Comparison of ENCODE assay signal across 14 cellular contexts in the genomic region with DNA sequence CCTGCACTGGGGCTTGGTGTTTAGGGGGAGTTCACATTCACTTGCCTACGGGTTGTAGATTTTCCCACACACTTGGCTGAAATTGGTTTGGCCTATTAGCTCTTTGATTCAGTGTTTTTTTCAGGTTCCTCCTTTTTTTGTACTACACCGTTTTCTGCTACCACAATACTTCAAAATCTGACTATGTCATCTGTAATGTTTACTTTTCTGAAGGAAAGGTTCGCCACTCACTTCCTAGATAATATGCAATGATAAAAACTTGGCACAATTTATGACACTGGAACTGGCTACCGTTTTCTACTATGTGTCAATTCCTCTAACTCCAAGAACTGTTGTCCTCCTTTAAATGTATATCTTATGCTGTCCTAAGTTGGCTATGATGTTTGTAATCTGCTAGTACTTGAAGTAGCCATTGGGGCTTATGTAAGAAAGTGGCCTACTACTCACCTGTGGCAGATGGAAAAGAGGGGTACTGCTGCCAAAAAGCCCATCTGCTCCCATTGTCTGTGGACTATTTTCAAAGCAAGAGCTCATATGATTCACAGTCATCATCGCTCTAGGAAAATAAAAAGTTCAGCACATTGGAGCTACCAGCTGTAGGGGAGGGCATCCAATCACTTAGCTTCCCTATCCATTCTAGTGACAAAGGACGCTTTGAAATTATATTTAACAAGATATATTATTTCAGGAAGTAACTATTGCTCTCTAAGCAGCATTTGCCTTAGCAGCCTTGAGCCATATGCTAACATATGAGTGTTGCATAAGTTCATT. TPM values are rescaled to one million over a fixed set of nuclear protein-coding genes. Genes with fewer than 3 reads are reported as not detected.
DNase-seq lines count a peak whose midpoint lies in the region; ATAC-seq, FAIRE-seq and TF ChIP-seq lines count a peak whose summit lies in the region.
"Had no signal": no experiment of that assay in that cellular context is flagged by ENCODE, and none has a peak within 500 bp of the region (broad histone marks: within the 10 kb centered on the region; RNA-seq: fewer than 3 reads in every experiment).

No MANE protein-coding gene starts in this region.

- H3K4me3 ChIP-seq in right cardiac atrium (ENCODE audit: low read length): no peak overlapping the region
- H3K4me3 ChIP-seq in bronchial epithelial cell (ENCODE audit: low read depth, low read length): no peak overlapping the region
- H3K4me3 ChIP-seq in esophagus muscularis mucosa: no peak overlapping the region
- H3K4me3 ChIP-seq: SK-N-MC had no signal

- DNase-seq in left ventricle myocardium superior: no peak
- no peak for DNase-seq in right cardiac atrium
- DNase-seq in NCI-H2196 (lab: John Stamatoyannopoulos, UW; ENCODE audit: unreplicated experiment): peak; percentile 51
- peak; percentile 61 for DNase-seq in bronchial epithelial cell (ENCODE audit: low read depth)
- no peak for DNase-seq in glutamatergic neuron
- no peak for DNase-seq in DMS79 treated with DMSO at 0.1 percent for 48 hours (lab: John Stamatoyannopoulos, UW)
- DNase-seq in islet precursor cell: no peak
- no peak for DNase-seq in esophagus muscularis mucosa (ENCODE audit: extremely low spot score)
- DNase-seq: activated CD4-positive, alpha-beta T cell treated with anti-CD3 and anti-CD28 coated beads for 4 hours; effector memory CD4-positive, alpha-beta T cell; stimulated activated naive CD8-positive, alpha-beta T cell treated with anti-CD3 and anti-CD28 coated beads, Interleukin-15, Interleukin-2, amounts not matched to agents 100 U/mL and 50 U/mL, for 24 hours had no signal

- H3K9me3 Mint-ChIP-seq in glutamatergic neuron (ENCODE audit: unreplicated experiment): peaks cover 6% of the 10 kb centered on the region

- peak; percentile 33 for ATAC-seq in left ventricle myocardium superior
- ATAC-seq in right cardiac atrium: no peak
- ATAC-seq: stimulated activated naive CD8-positive, alpha-beta T cell treated with anti-CD3 and anti-CD28 coated beads, Interleukin-15, Interleukin-2, amounts not matched to agents 100 U/mL and 50 U/mL, for 24 hours had no signal

- TF ChIP-seq EP300 in esophagus muscularis mucosa (IDR thresholded peaks at IDR 0.05): no peak

- no peak overlapping the region for H3K27ac Mint-ChIP-seq in glutamatergic neuron (ENCODE audit: unreplicated experiment)
- H3K27ac Mint-ChIP-seq: activated T-helper 2 cell treated with anti-CD3 and anti-CD28 coated beads, Interferon-gamma antibody, Interleukin-2, Interleukin-4, amounts not matched to agents 10 μg/mL and 5 μg/mL and 100 μg/mL, durations not matched to agents 14 hours and 24 hours and 36 hours had no signal

- no peaks in the 10 kb centered on the region for H3K36me3 ChIP-seq in bronchial epithelial cell (ENCODE audit: control insufficient read depth, insufficient read depth, low read length)
- H3K36me3 ChIP-seq in esophagus muscularis mucosa: no peaks in the 10 kb centered on the region

- H3K27me3 ChIP-seq in right cardiac atrium (ENCODE audit: control insufficient read depth, insufficient read depth) (no peaks in the 10 kb centered on the region), bronchial epithelial cell (ENCODE audit: control insufficient read depth, insufficient read depth, low read length) (no peaks in the 10 kb centered on the region), esophagus muscularis mucosa (no peaks in the 10 kb centered on the region)

- no peaks in the 10 kb centered on the region for H3K27me3 Mint-ChIP-seq in glutamatergic neuron (ENCODE audit: unreplicated experiment)

- H3K4me1 ChIP-seq in right cardiac atrium (ENCODE audit: control insufficient read depth, insufficient read depth, low read length): peaks cover 2% of the 10 kb centered on the region
- H3K4me1 ChIP-seq in esophagus muscularis mucosa: peaks cover 0 to 12% (median 9%) of the 10 kb centered on the region in 4 donors

- no peak overlapping the region for H3K27ac ChIP-seq in right cardiac atrium (ENCODE audit: low read length)
- H3K27ac ChIP-seq in esophagus muscularis mucosa (replicated peaks in 1 of 4): no peak overlapping the region
- H3K27ac ChIP-seq: SK-N-MC had no signal

- TF ChIP-seq CTCF in bronchial epithelial cell (IDR thresholded peaks at IDR 0.05; ENCODE audit: insufficient read depth, low read length, severe bottlenecking) (no peak), glutamatergic neuron (IDR thresholded peaks at IDR 0.05; ENCODE audit: partially characterized antibody, unreplicated experiment) (no peak), esophagus muscularis mucosa (IDR thresholded peaks at IDR 0.05) (no peak)

- H3K9me3 ChIP-seq in right cardiac atrium (ENCODE audit: control insufficient read depth, low read length) (no peaks in the 10 kb centered on the region), esophagus muscularis mucosa (peaks cover 0 to 17% (median 12%) of the 10 kb centered on the region in 4 donors)

- no peak overlapping the region for H3K4me3 Mint-ChIP-seq in glutamatergic neuron (ENCODE audit: unreplicated experiment)

- 62% methylated on average over 6 of the region's 6 CpGs for WGBS in right cardiac atrium
- 67% methylated on average over 6 of the region's 6 CpGs for WGBS in esophagus muscularis mucosa

- FAIRE-seq in bronchial epithelial cell (lab: Jason Lieb, UNC): no peak
- FAIRE-seq: islet of Langerhans had no signal

- H3K4me1 Mint-ChIP-seq in glutamatergic neuron (ENCODE audit: low read depth, unreplicated experiment): no peaks in the 10 kb centered on the region

- intact Hi-C loops in left ventricle myocardium superior (cut with micrococcal nuclease) (no loop called here), right cardiac atrium (cut with DNase I) (no loop called here), esophagus muscularis mucosa (cut with DNase I) (no loop called here)

- TF ChIP-seq POLR2A in esophagus muscularis mucosa (IDR thresholded peaks at IDR 0.05; ENCODE audit: low read depth): no peak

- H3K36me3 Mint-ChIP-seq in glutamatergic neuron (ENCODE audit: unreplicated experiment): peaks cover 8% of the 10 kb centered on the region

RNA-seq across cellular contexts. Expression of a gene that starts 42.4 kb away (rescaled TPM):
- total RNA-seq in left ventricle myocardium superior: 32.5 TPM
- total RNA-seq in right cardiac atrium: 10 to 100 TPM; 44.8 to 68.3 (median 47.4) TPM
- polyA plus RNA-seq in right cardiac atrium: 5.0 TPM
- total RNA-seq in bronchial epithelial cell: 60.9 and 97.7 TPM in 2 replicates
- total RNA-seq in glutamatergic neuron (ENCODE audit: unreplicated experiment): 78.8 TPM
- 10 to 100 TPM; 43.8 to 86.3 (median 50.9) TPM for total RNA-seq in esophagus muscularis mucosa

Comparison
In these comparisons a context has a peak if more than half of its experiments do, and no peak if none do; other contexts are left out.
1. DNase-seq: peak in NCI-H2196 (single experiment) and bronchial epithelial cell (single experiment); none in left ventricle myocardium superior (single experiment), right cardiac atrium (0 of 3), glutamatergic neuron (single experiment), DMS79 treated with DMSO at 0.1 percent for 48 hours (single experiment), islet precursor cell (single experiment) and esophagus muscularis mucosa (single experiment).